Comparison of ENCODE assay signal across 2 cellular contexts in the genomic region with DNA sequence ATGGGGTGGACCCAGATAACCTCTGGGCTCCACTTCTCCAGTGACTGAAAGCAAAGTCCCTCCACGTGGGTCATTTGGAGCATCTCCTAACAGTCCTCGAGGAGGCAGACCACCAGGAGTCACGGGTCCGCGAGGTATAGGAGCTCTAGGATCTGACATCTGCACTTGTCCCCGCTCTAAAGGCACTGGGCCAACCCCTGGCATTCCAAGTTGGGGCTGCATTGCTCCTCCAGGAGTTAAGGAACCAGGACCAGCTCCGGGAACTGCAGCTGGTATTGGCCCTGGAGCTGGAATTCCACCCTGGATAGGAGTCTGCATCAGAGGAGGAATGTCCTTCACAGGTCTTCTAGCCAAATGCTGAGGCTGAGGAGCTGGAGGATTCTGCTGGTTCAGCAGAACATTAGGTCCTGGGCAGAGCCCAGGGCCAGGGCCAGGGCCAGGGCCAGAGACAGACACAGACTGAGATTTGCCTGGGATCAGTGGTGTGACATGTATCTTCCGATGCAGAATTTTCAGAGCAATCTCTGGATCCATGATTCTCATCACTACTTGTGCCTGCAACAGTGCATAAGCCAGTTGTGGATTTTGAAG.
A peak's percentile ranks its signal among the peaks of the same experiment; 100 is the strongest.
TF ChIP-seq lines count a peak whose summit lies in the region.

No MANE protein-coding gene starts in this region.

TF ChIP-seq in GM12878, 131 proteins besides CTCF, POLR2A, EP300 and RAD21:
- no peak for TF ChIP-seq RB1 (IDR thresholded peaks at IDR 0.05; ENCODE audit: borderline replicate concordance)
- TF ChIP-seq, protein P1, sequence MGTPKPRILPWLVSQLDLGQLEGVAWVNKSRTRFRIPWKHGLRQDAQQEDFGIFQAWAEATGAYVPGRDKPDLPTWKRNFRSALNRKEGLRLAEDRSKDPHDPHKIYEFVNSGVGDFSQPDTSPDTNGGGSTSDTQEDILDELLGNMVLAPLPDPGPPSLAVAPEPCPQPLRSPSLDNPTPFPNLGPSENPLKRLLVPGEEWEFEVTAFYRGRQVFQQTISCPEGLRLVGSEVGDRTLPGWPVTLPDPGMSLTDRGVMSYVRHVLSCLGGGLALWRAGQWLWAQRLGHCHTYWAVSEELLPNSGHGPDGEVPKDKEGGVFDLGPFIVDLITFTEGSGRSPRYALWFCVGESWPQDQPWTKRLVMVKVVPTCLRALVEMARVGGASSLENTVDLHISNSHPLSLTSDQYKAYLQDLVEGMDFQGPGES (IDR thresholded peaks at IDR 0.05): no peak
- TF ChIP-seq, protein P2, sequence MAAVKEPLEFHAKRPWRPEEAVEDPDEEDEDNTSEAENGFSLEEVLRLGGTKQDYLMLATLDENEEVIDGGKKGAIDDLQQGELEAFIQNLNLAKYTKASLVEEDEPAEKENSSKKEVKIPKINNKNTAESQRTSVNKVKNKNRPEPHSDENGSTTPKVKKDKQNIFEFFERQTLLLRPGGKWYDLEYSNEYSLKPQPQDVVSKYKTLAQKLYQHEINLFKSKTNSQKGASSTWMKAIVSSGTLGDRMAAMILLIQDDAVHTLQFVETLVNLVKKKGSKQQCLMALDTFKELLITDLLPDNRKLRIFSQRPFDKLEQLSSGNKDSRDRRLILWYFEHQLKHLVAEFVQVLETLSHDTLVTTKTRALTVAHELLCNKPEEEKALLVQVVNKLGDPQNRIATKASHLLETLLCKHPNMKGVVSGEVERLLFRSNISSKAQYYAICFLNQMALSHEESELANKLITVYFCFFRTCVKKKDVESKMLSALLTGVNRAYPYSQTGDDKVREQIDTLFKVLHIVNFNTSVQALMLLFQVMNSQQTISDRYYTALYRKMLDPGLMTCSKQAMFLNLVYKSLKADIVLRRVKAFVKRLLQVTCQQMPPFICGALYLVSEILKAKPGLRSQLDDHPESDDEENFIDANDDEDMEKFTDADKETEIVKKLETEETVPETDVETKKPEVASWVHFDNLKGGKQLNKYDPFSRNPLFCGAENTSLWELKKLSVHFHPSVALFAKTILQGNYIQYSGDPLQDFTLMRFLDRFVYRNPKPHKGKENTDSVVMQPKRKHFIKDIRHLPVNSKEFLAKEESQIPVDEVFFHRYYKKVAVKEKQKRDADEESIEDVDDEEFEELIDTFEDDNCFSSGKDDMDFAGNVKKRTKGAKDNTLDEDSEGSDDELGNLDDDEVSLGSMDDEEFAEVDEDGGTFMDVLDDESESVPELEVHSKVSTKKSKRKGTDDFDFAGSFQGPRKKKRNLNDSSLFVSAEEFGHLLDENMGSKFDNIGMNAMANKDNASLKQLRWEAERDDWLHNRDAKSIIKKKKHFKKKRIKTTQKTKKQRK (IDR thresholded peaks at IDR 0.05; ENCODE audit: low read depth, low read length): no peak
- TF ChIP-seq SMAD5 (IDR thresholded peaks at IDR 0.05; ENCODE audit: low read depth): no peak
- TF ChIP-seq FOXK2 (IDR thresholded peaks at IDR 0.05): no peak
- TF ChIP-seq, protein P3, sequence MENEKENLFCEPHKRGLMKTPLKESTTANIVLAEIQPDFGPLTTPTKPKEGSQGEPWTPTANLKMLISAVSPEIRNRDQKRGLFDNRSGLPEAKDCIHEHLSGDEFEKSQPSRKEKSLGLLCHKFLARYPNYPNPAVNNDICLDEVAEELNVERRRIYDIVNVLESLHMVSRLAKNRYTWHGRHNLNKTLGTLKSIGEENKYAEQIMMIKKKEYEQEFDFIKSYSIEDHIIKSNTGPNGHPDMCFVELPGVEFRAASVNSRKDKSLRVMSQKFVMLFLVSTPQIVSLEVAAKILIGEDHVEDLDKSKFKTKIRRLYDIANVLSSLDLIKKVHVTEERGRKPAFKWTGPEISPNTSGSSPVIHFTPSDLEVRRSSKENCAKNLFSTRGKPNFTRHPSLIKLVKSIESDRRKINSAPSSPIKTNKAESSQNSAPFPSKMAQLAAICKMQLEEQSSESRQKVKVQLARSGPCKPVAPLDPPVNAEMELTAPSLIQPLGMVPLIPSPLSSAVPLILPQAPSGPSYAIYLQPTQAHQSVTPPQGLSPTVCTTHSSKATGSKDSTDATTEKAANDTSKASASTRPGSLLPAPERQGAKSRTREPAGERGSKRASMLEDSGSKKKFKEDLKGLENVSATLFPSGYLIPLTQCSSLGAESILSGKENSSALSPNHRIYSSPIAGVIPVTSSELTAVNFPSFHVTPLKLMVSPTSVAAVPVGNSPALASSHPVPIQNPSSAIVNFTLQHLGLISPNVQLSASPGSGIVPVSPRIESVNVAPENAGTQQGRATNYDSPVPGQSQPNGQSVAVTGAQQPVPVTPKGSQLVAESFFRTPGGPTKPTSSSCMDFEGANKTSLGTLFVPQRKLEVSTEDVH (IDR thresholded peaks at IDR 0.05; ENCODE audit: low read depth, partially characterized antibody): no peak
- no peak for TF ChIP-seq HCFC1 (IDR thresholded peaks at IDR 0.05; ENCODE audit: low read length)
- TF ChIP-seq EED (IDR thresholded peaks at IDR 0.05; ENCODE audit: low read depth): no peak

TF ChIP-seq in HepG2, 621 proteins besides CTCF, POLR2A, EP300 and RAD21:
- TF ChIP-seq ZNF782 (CRISPR knock-in tag; IDR thresholded peaks at IDR 0.05; ENCODE audit: borderline replicate concordance) (no peak), CHD4 (IDR thresholded peaks at IDR 0.05; ENCODE audit: borderline replicate concordance, low read length) (no peak), MAFK (conservative IDR thresholded peaks at IDR 0.05 in 1 of 2, IDR thresholded peaks at IDR 0.05 in 1 of 2; ENCODE audit: low read length in 2 of 2) (peak; percentile 19 to 23; a peak in 1 of 4 replicates), YEATS4 (CRISPR knock-in tag; IDR thresholded peaks at IDR 0.05; ENCODE audit: borderline replicate concordance) (peak; percentile 11; the same call in 1 of the 2 replicates)
TF ChIP-seq in HepG2: peak in this region for 2.
